In the genomic region with DNA sequence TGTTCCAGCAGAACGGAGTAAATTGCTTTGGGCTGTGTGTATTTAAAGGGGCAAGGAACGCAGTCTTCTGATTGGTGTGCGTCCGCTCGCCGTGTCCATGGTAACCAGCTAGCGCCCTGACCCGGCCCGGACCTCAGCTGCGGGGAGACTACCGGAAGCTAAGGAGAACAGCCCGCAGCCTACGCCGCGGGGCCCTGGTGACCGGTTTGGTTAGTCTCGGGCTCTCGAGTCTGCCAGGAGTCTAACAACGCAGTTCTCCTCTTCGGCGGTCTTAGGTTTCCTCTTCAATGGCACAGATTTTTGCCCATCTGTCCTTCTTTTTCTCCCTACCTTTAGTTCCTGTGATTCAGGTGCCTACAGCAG, we compare ENCODE assay signal across 34 cellular contexts. TPM values are rescaled to one million over a fixed set of nuclear protein-coding genes. Genes with fewer than 3 reads are reported as not detected.
DNase-seq lines count a peak whose midpoint lies in the region; ATAC-seq and TF ChIP-seq lines count a peak whose summit lies in the region.
"Had no signal": no experiment of that assay in that cellular context is flagged by ENCODE, and none has a peak within 500 bp of the region (broad histone marks: within the 10 kb centered on the region; RNA-seq: fewer than 3 reads in every experiment).

No MANE protein-coding gene starts in this region.

- no peaks in the 10 kb centered on the region for H3K4me1 ChIP-seq in testis
- H3K4me1 ChIP-seq in adrenal gland (replicated peaks in 1 of 2) = no peaks in the 10 kb centered on the region
- H3K4me1 ChIP-seq: BLaER1 treated with 17β-estradiol and CSF1 and Interleukin-3, amounts not matched to agents 10 nM and 100 nM; body of pancreas; esophagus muscularis mucosa; lower lobe of right lung; psoas muscle; sigmoid colon; stomach; tibial artery had no signal

- H3K36me3 ChIP-seq in testis (ENCODE audit: low read depth, missing control alignments) = no peaks in the 10 kb centered on the region
- H3K36me3 ChIP-seq in adrenal gland (replicated peaks in 1 of 2) = no peaks in the 10 kb centered on the region
- H3K36me3 ChIP-seq: BLaER1 treated with 17β-estradiol and CSF1 and Interleukin-3, amounts not matched to agents 10 nM and 100 nM; esophagus muscularis mucosa; lower lobe of right lung; sigmoid colon; stomach; tibial artery had no signal

- no peak for TF ChIP-seq CTCF in testis (IDR thresholded peaks at IDR 0.05)
- TF ChIP-seq CTCF in adrenal gland (IDR thresholded peaks at IDR 0.05) = no peak

- no peaks in the 10 kb centered on the region for H3K27me3 ChIP-seq in testis
- no peaks in the 10 kb centered on the region for H3K27me3 ChIP-seq in adrenal gland
- H3K27me3 ChIP-seq: BLaER1 treated with 17β-estradiol and CSF1 and Interleukin-3, amounts not matched to agents 10 nM and 100 nM; body of pancreas; esophagus muscularis mucosa; sigmoid colon; stomach; tibial artery had no signal

- TF ChIP-seq POLR2A in testis (IDR thresholded peaks at IDR 0.05) (no peak), adrenal gland (IDR thresholded peaks at IDR 0.05) (no peak)

- ATAC-seq in HG03139 (IDR thresholded peaks at IDR 0.05; ENCODE audit: unreplicated experiment) (peak; percentile 95), GM21576 (IDR thresholded peaks at IDR 0.05; ENCODE audit: unreplicated experiment) (no peak)
- ATAC-seq: body of pancreas; lower lobe of right lung; naive thymus-derived CD8-positive, alpha-beta T cell; PC-3; psoas muscle had no signal

- no peak overlapping the region for H3K27ac ChIP-seq in testis
- no peak overlapping the region for H3K27ac ChIP-seq in adrenal gland
- H3K27ac ChIP-seq: BLaER1 treated with 17β-estradiol and CSF1 and Interleukin-3, amounts not matched to agents 10 nM and 100 nM; body of pancreas; esophagus muscularis mucosa; lower lobe of right lung; psoas muscle; sigmoid colon; stomach; tibial artery had no signal

- no peaks in the 10 kb centered on the region for H3K9me3 ChIP-seq in testis
- H3K9me3 ChIP-seq in adrenal gland (replicated peaks in 1 of 3) = no peaks in the 10 kb centered on the region
- H3K9me3 ChIP-seq: body of pancreas, esophagus muscularis mucosa, lower lobe of right lung, psoas muscle, sigmoid colon, SK-N-SH had no signal

- peak; percentile 9 for DNase-seq in NCI-H146 treated with DMSO at 0.1 percent for 48 hours (lab: John Stamatoyannopoulos, UW; ENCODE audit: unreplicated experiment)
- DNase-seq in RPMI8226 = peak; percentile 51
- DNase-seq in testis = peak; percentile 66
- DNase-seq in adrenal gland = no peak
- DNase-seq in middle frontal gyrus (ENCODE audit: extremely low spot score, low spot score) = no peak
- DNase-seq: activated CD4-positive, alpha-beta memory T cell treated with anti-CD3 and anti-CD28 coated beads, Interleukin-2, amount 10 ng/mL, durations not matched to agents 7 days and 5 days; activated CD4-positive, alpha-beta T cell treated with anti-CD3 and anti-CD28 coated beads for 1 hour; activated CD8-positive, alpha-beta memory T cell treated with anti-CD3 and anti-CD28 coated beads, Interleukin-2, amount 50 U/mL, for 4 hours; activated naive CD4-positive, alpha-beta T cell treated with anti-CD3 and anti-CD28 coated beads for 36 hours; body of pancreas; dermis blood vessel endothelial cell; foreskin fibroblast; head of caudate nucleus; kidney; lower lobe of right lung; naive thymus-derived CD8-positive, alpha-beta T cell; NCI-H1048; NCI-H2107; occipital lobe; PC-3; psoas muscle; sigmoid colon; SK-N-SH; stimulated activated CD4-positive, alpha-beta T cell treated with anti-CD3 and anti-CD28 coated beads, Interleukin-12 subunit alpha, Interleukin-12 subunit beta, amount 100 ng/mL, for 4 hours; stimulated activated CD4-positive, alpha-beta T cell treated with anti-CD3 and anti-CD28 coated beads, Interleukin-4, amount 100 ng/mL, for 1 hour; stomach; tibial artery had no signal

- intact Hi-C loops in testis (cut with DNase I; ENCODE audit: low total_unique reads) (no loop called here), adrenal gland (cut with DNase I) (no loop called here)

- H3K4me3 ChIP-seq in testis = peak overlapping the region; percentile 37 to 41
- H3K4me3 ChIP-seq in adrenal gland = no peak overlapping the region
- H3K4me3 ChIP-seq: BLaER1 treated with 17β-estradiol and CSF1 and Interleukin-3, amounts not matched to agents 10 nM and 100 nM; body of pancreas; esophagus muscularis mucosa; lower lobe of right lung; psoas muscle; sigmoid colon; stomach; tibial artery had no signal

- WGBS in testis, 2 donors = 53 to 60% methylated on average over 15 to 21 of the region's 21 CpGs
- WGBS in adrenal gland, 4 donors = 64 to 87% (median 79%) methylated on average over 18 to 21 of the region's 21 CpGs

RNA-seq across cellular contexts. Expression of a gene that starts 3.5 kb away (rescaled TPM):
- total RNA-seq in testis = 1 to 10 TPM in 1 of 2 donors, under 1 TPM in 1; 0.87 to 1.0 TPM
- 0.90 TPM for polyA plus RNA-seq in testis (ENCODE audit: insufficient read depth, low read depth, low replicate concordance)
- not detected for total RNA-seq in adrenal gland
- not detected for polyA plus RNA-seq in adrenal gland
- total RNA-seq: activated CD4-positive, alpha-beta memory T cell treated with anti-CD3 and anti-CD28 coated beads, Interleukin-2, amount 10 ng/mL, durations not matched to agents 7 days and 5 days; activated naive CD4-positive, alpha-beta T cell treated with anti-CD3 and anti-CD28 coated beads for 36 hours; body of pancreas; dermis blood vessel endothelial cell; esophagus muscularis mucosa; kidney; lower lobe of right lung; naive thymus-derived CD8-positive, alpha-beta T cell; occipital lobe; PC-3; psoas muscle; sigmoid colon; stomach had no signal
- polyA plus RNA-seq: adipose tissue; IgD-negative memory B cell; naive thymus-derived CD8-positive, alpha-beta T cell; psoas muscle; sigmoid colon; SK-N-SH; stomach had no signal

RNA-seq across cellular contexts. Expression of a gene that starts 29.7 kb away (rescaled TPM):
- total RNA-seq in testis (not detected), adrenal gland (not detected)
- polyA plus RNA-seq in testis (ENCODE audit: insufficient read depth, low read depth, low replicate concordance) (not detected), adrenal gland (not detected)
- total RNA-seq: activated CD4-positive, alpha-beta memory T cell treated with anti-CD3 and anti-CD28 coated beads, Interleukin-2, amount 10 ng/mL, durations not matched to agents 7 days and 5 days; activated naive CD4-positive, alpha-beta T cell treated with anti-CD3 and anti-CD28 coated beads for 36 hours; body of pancreas; dermis blood vessel endothelial cell; esophagus muscularis mucosa; kidney; lower lobe of right lung; mononuclear cell; naive thymus-derived CD8-positive, alpha-beta T cell; occipital lobe; PC-3; psoas muscle; sigmoid colon; stomach had no signal
- polyA plus RNA-seq: adipose tissue; IgD-negative memory B cell; naive thymus-derived CD8-positive, alpha-beta T cell; psoas muscle; sigmoid colon; SK-N-SH; stomach had no signal

RNA-seq across cellular contexts. Expression of a gene that starts 45.6 kb away (rescaled TPM):
- total RNA-seq in testis (not detected), adrenal gland (not detected)
- polyA plus RNA-seq in testis (ENCODE audit: insufficient read depth, low read depth, low replicate concordance) (not detected), adrenal gland (not detected)
- total RNA-seq: activated CD4-positive, alpha-beta memory T cell treated with anti-CD3 and anti-CD28 coated beads, Interleukin-2, amount 10 ng/mL, durations not matched to agents 7 days and 5 days; activated naive CD4-positive, alpha-beta T cell treated with anti-CD3 and anti-CD28 coated beads for 36 hours; body of pancreas; dermis blood vessel endothelial cell; esophagus muscularis mucosa; kidney; lower lobe of right lung; mononuclear cell; naive thymus-derived CD8-positive, alpha-beta T cell; occipital lobe; PC-3; psoas muscle; sigmoid colon; stomach had no signal
- polyA plus RNA-seq: adipose tissue; IgD-negative memory B cell; naive thymus-derived CD8-positive, alpha-beta T cell; psoas muscle; sigmoid colon; SK-N-SH; stomach had no signal

RNA-seq across cellular contexts. Expression of a gene that starts 48.2 kb away (rescaled TPM):
- under 1 TPM in 1 of 2 donors, not detected in 1; 0.79 TPM for total RNA-seq in testis
- polyA plus RNA-seq in testis (ENCODE audit: insufficient read depth, low read depth, low replicate concordance) = not detected
- total RNA-seq in adrenal gland = under 1 TPM in 1 of 8 donors, not detected in 7; 0.61 TPM
- polyA plus RNA-seq in adrenal gland = not detected
- total RNA-seq: activated CD4-positive, alpha-beta memory T cell treated with anti-CD3 and anti-CD28 coated beads, Interleukin-2, amount 10 ng/mL, durations not matched to agents 7 days and 5 days; activated naive CD4-positive, alpha-beta T cell treated with anti-CD3 and anti-CD28 coated beads for 36 hours; body of pancreas; dermis blood vessel endothelial cell; esophagus muscularis mucosa; kidney; lower lobe of right lung; mononuclear cell; naive thymus-derived CD8-positive, alpha-beta T cell; occipital lobe; PC-3; psoas muscle; sigmoid colon; stomach had no signal
- polyA plus RNA-seq: adipose tissue; IgD-negative memory B cell; naive thymus-derived CD8-positive, alpha-beta T cell; psoas muscle; sigmoid colon; SK-N-SH; stomach had no signal

RNA-seq across cellular contexts. Expression of a gene that starts 58.2 kb away (rescaled TPM):
- total RNA-seq in testis (not detected), adrenal gland (not detected)
- polyA plus RNA-seq in testis (ENCODE audit: insufficient read depth, low read depth, low replicate concordance) (not detected), adrenal gland (not detected)
- total RNA-seq: activated CD4-positive, alpha-beta memory T cell treated with anti-CD3 and anti-CD28 coated beads, Interleukin-2, amount 10 ng/mL, durations not matched to agents 7 days and 5 days; activated naive CD4-positive, alpha-beta T cell treated with anti-CD3 and anti-CD28 coated beads for 36 hours; body of pancreas; dermis blood vessel endothelial cell; esophagus muscularis mucosa; kidney; lower lobe of right lung; mononuclear cell; naive thymus-derived CD8-positive, alpha-beta T cell; occipital lobe; PC-3; psoas muscle; sigmoid colon; stomach had no signal
- polyA plus RNA-seq: adipose tissue; IgD-negative memory B cell; naive thymus-derived CD8-positive, alpha-beta T cell; psoas muscle; sigmoid colon; SK-N-SH; stomach had no signal

Comparison
In these comparisons a context has a peak if more than half of its experiments do, and no peak if none do; other contexts are left out.
1. DNase-seq: peak in NCI-H146 treated with DMSO at 0.1 percent for 48 hours (single experiment), RPMI8226 (single experiment) and testis (single experiment); none in adrenal gland (0 of 7) and middle frontal gyrus (single experiment).
2. H3K4me3 ChIP-seq: peak in testis (2 of 2); none in adrenal gland (0 of 4).